ENCODE assay signal across 8 cellular contexts in the genomic region with DNA sequence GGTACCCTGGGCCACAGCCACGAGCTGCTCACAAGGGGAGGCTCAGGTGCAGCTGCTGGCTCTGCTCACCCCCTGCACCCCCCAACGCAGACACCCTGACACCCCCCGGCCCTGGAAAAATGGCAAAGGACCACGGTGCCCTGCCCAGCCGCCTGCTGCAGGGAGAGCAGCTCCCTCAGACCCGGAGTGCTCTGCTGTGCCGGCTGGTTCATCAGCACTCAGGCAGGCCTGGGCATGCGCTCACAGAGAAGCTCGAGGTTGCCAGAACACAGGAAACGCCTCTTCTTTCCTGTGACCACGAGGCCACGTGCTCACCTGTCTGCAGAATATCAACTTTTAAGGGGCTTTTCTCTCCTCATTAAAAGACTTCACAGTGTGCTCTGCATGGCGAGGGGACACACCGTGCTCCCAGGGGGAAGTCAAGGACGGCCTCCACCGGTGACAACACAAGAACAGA. TPM values are rescaled to one million over a fixed set of nuclear protein-coding genes. Genes with fewer than 3 reads are reported as not detected.
DNase-seq lines count a peak whose midpoint lies in the region; ATAC-seq and TF ChIP-seq lines count a peak whose summit lies in the region.

No MANE protein-coding gene starts in this region.

- peak; percentile 61 for ATAC-seq in GM21576 (IDR thresholded peaks at IDR 0.05; ENCODE audit: unreplicated experiment)
- peak; percentile 97 for ATAC-seq in activated naive CD8-positive, alpha-beta T cell treated with anti-CD3 and anti-CD28 coated beads, Interleukin-2, amount 10 ng/mL, durations not matched to agents 7 days and 5 days (ENCODE audit: low read depth)

- H3K9me3 ChIP-seq in left ventricle myocardium inferior (replicated peaks) (no peaks in the 10 kb centered on the region), osteoblast (ENCODE audit: low read depth, low read length) (no peaks in the 10 kb centered on the region)

- H2AFZ ChIP-seq in osteoblast (ENCODE audit: low read length), result no peak overlapping the region

- peak; percentile 67 for DNase-seq in T follicular helper cell (ENCODE audit: low read depth)
- peak; percentile 74 for DNase-seq in activated naive CD8-positive, alpha-beta T cell treated with anti-CD3 and anti-CD28 coated beads, Interleukin-2, amount 10 ng/mL, durations not matched to agents 7 days and 5 days
- DNase-seq in stimulated activated CD4-positive, alpha-beta T cell treated with anti-CD3 and anti-CD28 coated beads, TNF-alpha, amount 100 ng/mL, for 48 hours (ENCODE audit: low read depth in 3 of 3), result peak; percentile 29 to 56 (median 46)
- no peak for DNase-seq in Kasumi-1 (lab: John Stamatoyannopoulos, UW)
- no peak for DNase-seq in SW 1271 (lab: John Stamatoyannopoulos, UW)
- no peak for DNase-seq in left ventricle myocardium inferior
- no peak for DNase-seq in osteoblast (ENCODE audit: insufficient read length, low spot score, missing footprints)

- no peak overlapping the region for H3K4me2 ChIP-seq in osteoblast (ENCODE audit: insufficient read depth, low read length)

- peaks cover 8% of the 10 kb centered on the region for H3K36me3 Mint-ChIP-seq in activated naive CD8-positive, alpha-beta T cell treated with anti-CD3 and anti-CD28 coated beads, Interleukin-2, amount 10 ng/mL, durations not matched to agents 7 days and 5 days

- peaks cover 9% of the 10 kb centered on the region for H4K20me1 ChIP-seq in osteoblast (ENCODE audit: insufficient read depth, low read length)

- H3K36me3 ChIP-seq in left ventricle myocardium inferior, result peaks cover 35% of the 10 kb centered on the region
- peaks cover 32% of the 10 kb centered on the region for H3K36me3 ChIP-seq in osteoblast (ENCODE audit: insufficient read depth, low read length)

- POLR2A ChIA-PET in activated naive CD8-positive, alpha-beta T cell treated with anti-CD3 and anti-CD28 coated beads, Interleukin-2, amount 10 ng/mL, durations not matched to agents 7 days and 5 days (lab: Charles Lee), result interaction anchor here (1.0 to 2.5 kb wide), 11 partner anchors 13 to 237 kb away, joined by 3 to 18 read pairs (median 4); a partner anchor contains a TSS

- H3K9me3 Mint-ChIP-seq in activated naive CD8-positive, alpha-beta T cell treated with anti-CD3 and anti-CD28 coated beads, Interleukin-2, amount 10 ng/mL, durations not matched to agents 7 days and 5 days, result no peaks in the 10 kb centered on the region

- H3K4me3 Mint-ChIP-seq in activated naive CD8-positive, alpha-beta T cell treated with anti-CD3 and anti-CD28 coated beads, Interleukin-2, amount 10 ng/mL, durations not matched to agents 7 days and 5 days, result peak overlapping the region; percentile 72

- no peak for TF ChIP-seq CTCF in left ventricle myocardium inferior (IDR thresholded peaks at IDR 0.05; ENCODE audit: borderline replicate concordance)
- TF ChIP-seq CTCF in osteoblast (IDR thresholded peaks at IDR 0.05; ENCODE audit: extremely low read depth, low read depth, low read length), result no peak

- H3K79me2 ChIP-seq in osteoblast (ENCODE audit: insufficient read depth, low read length), result peaks cover 5% of the 10 kb centered on the region

- H3K27me3 ChIP-seq in left ventricle myocardium inferior (ENCODE audit: low read depth) (peaks cover 20% of the 10 kb centered on the region), osteoblast (ENCODE audit: insufficient read depth, low read length) (no peaks in the 10 kb centered on the region)

- peak overlapping the region; percentile 91 for H3K27ac Mint-ChIP-seq in activated naive CD8-positive, alpha-beta T cell treated with anti-CD3 and anti-CD28 coated beads, Interleukin-2, amount 10 ng/mL, durations not matched to agents 7 days and 5 days

- H3K27ac ChIP-seq in left ventricle myocardium inferior (replicated peaks) (no peak overlapping the region), osteoblast (ENCODE audit: low read depth, low read length) (no peak overlapping the region)

- H3K4me3 ChIP-seq in left ventricle myocardium inferior (no peak overlapping the region), osteoblast (ENCODE audit: insufficient read depth, low read length) (no peak overlapping the region)

- H3K4me1 ChIP-seq in left ventricle myocardium inferior, result peaks cover 11% of the 10 kb centered on the region
- H3K4me1 ChIP-seq in osteoblast (ENCODE audit: insufficient read depth, low read length), result no peaks in the 10 kb centered on the region

- intact Hi-C loops in left ventricle myocardium inferior (cut with micrococcal nuclease), result no loop called here

- H3K27me3 Mint-ChIP-seq in activated naive CD8-positive, alpha-beta T cell treated with anti-CD3 and anti-CD28 coated beads, Interleukin-2, amount 10 ng/mL, durations not matched to agents 7 days and 5 days, result peaks cover 1% of the 10 kb centered on the region

- H3K4me1 Mint-ChIP-seq in activated naive CD8-positive, alpha-beta T cell treated with anti-CD3 and anti-CD28 coated beads, Interleukin-2, amount 10 ng/mL, durations not matched to agents 7 days and 5 days, result peaks cover 13% of the 10 kb centered on the region

RNA-seq across cellular contexts. Expression of a gene that starts 4.3 kb away (rescaled TPM):
- total RNA-seq in activated naive CD8-positive, alpha-beta T cell treated with anti-CD3 and anti-CD28 coated beads, Interleukin-2, amount 10 ng/mL, durations not matched to agents 7 days and 5 days, result 1 to 10 TPM; 2.2 to 4.4 TPM
- total RNA-seq in left ventricle myocardium inferior, result 0.55 TPM
- total RNA-seq in osteoblast, result 0.36 and 0.59 TPM in 2 replicates

RNA-seq across cellular contexts. Expression of a gene that starts 18.8 kb away (rescaled TPM):
- 10 to 100 TPM; 19.1 to 19.6 TPM for total RNA-seq in activated naive CD8-positive, alpha-beta T cell treated with anti-CD3 and anti-CD28 coated beads, Interleukin-2, amount 10 ng/mL, durations not matched to agents 7 days and 5 days
- total RNA-seq in left ventricle myocardium inferior, result 7.9 TPM
- 26.5 and 29.7 TPM in 2 replicates for total RNA-seq in osteoblast

RNA-seq across cellular contexts. Expression of a gene that starts 19.1 kb away (rescaled TPM):
- 100 to 1,000 TPM in 1 of 2 experiments, 10 to 100 TPM in 1; 99.1 to 103 TPM for total RNA-seq in activated naive CD8-positive, alpha-beta T cell treated with anti-CD3 and anti-CD28 coated beads, Interleukin-2, amount 10 ng/mL, durations not matched to agents 7 days and 5 days
- 114 TPM for total RNA-seq in left ventricle myocardium inferior
- 136 and 151 TPM in 2 replicates for total RNA-seq in osteoblast

RNA-seq across cellular contexts. Expression of a gene that starts 22.8 kb away (rescaled TPM):
- total RNA-seq in activated naive CD8-positive, alpha-beta T cell treated with anti-CD3 and anti-CD28 coated beads, Interleukin-2, amount 10 ng/mL, durations not matched to agents 7 days and 5 days, result 10 to 100 TPM; 75.7 to 78.1 TPM
- total RNA-seq in left ventricle myocardium inferior (36.9 TPM), osteoblast (31.2 and 32.6 TPM in 2 replicates)

RNA-seq across cellular contexts. Expression of a gene that starts 29.4 kb away (rescaled TPM):
- 1 to 10 TPM; 8.0 to 8.4 TPM for total RNA-seq in activated naive CD8-positive, alpha-beta T cell treated with anti-CD3 and anti-CD28 coated beads, Interleukin-2, amount 10 ng/mL, durations not matched to agents 7 days and 5 days
- total RNA-seq in left ventricle myocardium inferior (3.5 TPM), osteoblast (0.59 and 1.1 TPM in 2 replicates)

Comparison
In these comparisons a context has a peak if more than half of its experiments do, and no peak if none do; other contexts are left out.
1. DNase-seq: peak in T follicular helper cell (single experiment), activated naive CD8-positive, alpha-beta T cell treated with anti-CD3 and anti-CD28 coated beads, Interleukin-2, amount 10 ng/mL, durations not matched to agents 7 days and 5 days (single experiment) and stimulated activated CD4-positive, alpha-beta T cell treated with anti-CD3 and anti-CD28 coated beads, TNF-alpha, amount 100 ng/mL, for 48 hours (3 of 3); none in Kasumi-1 (0 of 2), SW 1271 (0 of 2), left ventricle myocardium inferior (single experiment) and osteoblast (single experiment).